ENCODE assay signal across 8 cellular contexts in genomic region chr16:15907863-15908478, GRCh38. TPM values are rescaled to one million over a fixed set of nuclear protein-coding genes. Genes with fewer than 3 reads are reported as not detected.
DNase-seq lines count a peak whose midpoint lies in the region; ATAC-seq, FAIRE-seq and TF ChIP-seq lines count a peak whose summit lies in the region.

No MANE protein-coding gene starts in this region.

- no peaks in the 10 kb centered on the region for H3K27me3 ChIP-seq in Loucy (ENCODE audit: insufficient read depth, low read length, poor library complexity, severe bottlenecking)

- H3K9me3 ChIP-seq in A549 (no peaks in the 10 kb centered on the region), HEK293 (ENCODE audit: control insufficient read depth, insufficient read depth, low read depth, low read length) (no peaks in the 10 kb centered on the region), Loucy (ENCODE audit: insufficient read depth, low read depth, low read length) (no peaks in the 10 kb centered on the region), T-helper 17 cell (ENCODE audit: control insufficient read depth, low read length, poor library complexity, severe bottlenecking) (no peaks in the 10 kb centered on the region)

- peaks cover 5% of the 10 kb centered on the region for H3K9me3 Mint-ChIP-seq in stimulated activated memory B cell treated with anti-CD40 and anti-IgM and Interleukin-4, amounts not matched to agents 10 μg/mL and 1 μg/mL and 100 μg/mL, for 72 hours
- H3K9me3 Mint-ChIP-seq in type B pancreatic cell: no peaks in the 10 kb centered on the region

- POLR2A ChIA-PET in A549 (lab: Yijun Ruan, JAX) (no interaction called here), HEK293 (lab: Yijun Ruan, JAX) (no interaction called here)

- WGBS in A549 (ENCODE audit: missing lambda C conversion rate): 77% methylated on average over 7 of the region's 7 CpGs

- H3K36me3 Mint-ChIP-seq in T-helper 17 cell (ENCODE audit: low read depth) (no peaks in the 10 kb centered on the region), type B pancreatic cell (no peaks in the 10 kb centered on the region)
- no peaks in the 10 kb centered on the region for H3K36me3 Mint-ChIP-seq in stimulated activated memory B cell treated with anti-CD40 and anti-IgM and Interleukin-4, amounts not matched to agents 10 μg/mL and 1 μg/mL and 100 μg/mL, for 72 hours

- no peak for TF ChIP-seq RAD21 in A549 (conservative IDR thresholded peaks at IDR 0.05 in 1 of 2, IDR thresholded peaks at IDR 0.05 in 1 of 2)

- DNase-seq in A549 (ENCODE audit: low read depth in 1 of 2, low spot score in 1 of 2) (peak; percentile 55 to 84), GM13977 (ENCODE audit: low spot score) (peak; percentile 88), T-helper 17 cell (no peak), type B pancreatic cell (ENCODE audit: extremely low spot score, unreplicated experiment) (no peak)

- H3K4me3 ChIP-seq in A549 (no peak overlapping the region), HEK293 (ENCODE audit: low read depth, low read length) (no peak overlapping the region), Loucy (ENCODE audit: low read length, poor library complexity, severe bottlenecking) (no peak overlapping the region)

- H3K9ac ChIP-seq in Loucy (ENCODE audit: low read depth, low read length, poor library complexity, severe bottlenecking): no peak overlapping the region

- no peak for TF ChIP-seq EP300 in A549 (IDR thresholded peaks at IDR 0.05)

- peak overlapping the region; percentile 73 for H2AFZ ChIP-seq in Loucy (ENCODE audit: low read length)

- in situ Hi-C loops in GM13977 (cut with MboI; ENCODE audit: low pct_unique_long_range_greater_than_20kb, low sequenced_read_pairs, unreplicated experiment): no loop called here

- H3K4me3 Mint-ChIP-seq in T-helper 17 cell (no peak overlapping the region), type B pancreatic cell (no peak overlapping the region)
- H3K4me3 Mint-ChIP-seq in stimulated activated memory B cell treated with anti-CD40 and anti-IgM and Interleukin-4, amounts not matched to agents 10 μg/mL and 1 μg/mL and 100 μg/mL, for 72 hours: peak overlapping the region; percentile 13

- H4K20me1 ChIP-seq in Loucy (ENCODE audit: insufficient read depth, low read length, poor library complexity, severe bottlenecking): no peaks in the 10 kb centered on the region

- H3F3A ChIP-seq in Loucy (ENCODE audit: low read depth): no peaks in the 10 kb centered on the region

- no peak for FAIRE-seq in A549 (lab: Jason Lieb, UNC)

- H3K27ac Mint-ChIP-seq in T-helper 17 cell (no peak overlapping the region), type B pancreatic cell (no peak overlapping the region)
- H3K27ac Mint-ChIP-seq in stimulated activated memory B cell treated with anti-CD40 and anti-IgM and Interleukin-4, amounts not matched to agents 10 μg/mL and 1 μg/mL and 100 μg/mL, for 72 hours: peak overlapping the region; percentile 63

- CTCF ChIA-PET in A549 (lab: Yijun Ruan, JAX) (interaction anchor here (0.9 to 1.6 kb wide), 2 partner anchors 20 to 123 kb away, joined by 3 to 5 read pairs; partner anchors contain the start of gene CEP20), HEK293 (lab: Yijun Ruan, JAX) (no interaction called here)

- no peaks in the 10 kb centered on the region for H3K36me3 ChIP-seq in HEK293 (ENCODE audit: control insufficient read depth in 2 of 2, insufficient read depth in 1 of 2, low read length in 2 of 2)
- no peaks in the 10 kb centered on the region for H3K36me3 ChIP-seq in Loucy (ENCODE audit: insufficient read depth, low read length)

- no peak for TF ChIP-seq POLR2A in A549 (IDR thresholded peaks at IDR 0.05; ENCODE audit: low read length)

- no peaks in the 10 kb centered on the region for H3K27me3 Mint-ChIP-seq in T-helper 17 cell
- H3K27me3 Mint-ChIP-seq in stimulated activated memory B cell treated with anti-CD40 and anti-IgM and Interleukin-4, amounts not matched to agents 10 μg/mL and 1 μg/mL and 100 μg/mL, for 72 hours: no peaks in the 10 kb centered on the region
- H3K27me3 Mint-ChIP-seq in type B pancreatic cell: no peaks in the 10 kb centered on the region

- no peak for TF ChIP-seq CTCF in A549 (IDR thresholded peaks at IDR 0.05)
- TF ChIP-seq CTCF in GM13977 (IDR thresholded peaks at IDR 0.05; ENCODE audit: extremely low read depth, insufficient read depth, missing control alignments): no peak
- no peak for TF ChIP-seq CTCF in HEK293 (tag by site-specific recombination; IDR thresholded peaks at IDR 0.05)
- no peak for TF ChIP-seq CTCF in Loucy (conservative IDR thresholded peaks at IDR 0.05; ENCODE audit: low read length)
- TF ChIP-seq CTCF in type B pancreatic cell (conservative IDR thresholded peaks at IDR 0.05): no peak

- H3K27ac ChIP-seq in A549 (peak overlapping the region in 1 of 2 experiments; percentile 27; a peak in 1 of 6 replicates), HEK293 (ENCODE audit: extremely low read depth, low read depth, low read length) (no peak overlapping the region)

- ATAC-seq in A549 (peak; percentile 74 to 99; a peak in 4 of 6 replicates), T-helper 17 cell (peak; percentile 80), esophagus mucosa (peak; percentile 88)
- peak; percentile 100 for ATAC-seq in stimulated activated memory B cell treated with anti-CD40 and anti-IgM and Interleukin-4, amounts not matched to agents 10 μg/mL and 1 μg/mL and 100 μg/mL, for 72 hours

- H3K4me2 ChIP-seq in A549 (no peak overlapping the region), Loucy (ENCODE audit: low read depth, low read length, poor library complexity, severe bottlenecking) (no peak overlapping the region)

- H3K9me2 ChIP-seq in Loucy (replicated peaks; ENCODE audit: low read depth, low read length): no peaks in the 10 kb centered on the region

- no peaks in the 10 kb centered on the region for H3K79me2 ChIP-seq in Loucy (ENCODE audit: insufficient read depth, low read length)

- H3K4me1 Mint-ChIP-seq in T-helper 17 cell: peaks cover 5% of the 10 kb centered on the region
- H3K4me1 Mint-ChIP-seq in stimulated activated memory B cell treated with anti-CD40 and anti-IgM and Interleukin-4, amounts not matched to agents 10 μg/mL and 1 μg/mL and 100 μg/mL, for 72 hours: peaks cover 18% of the 10 kb centered on the region
- H3K4me1 Mint-ChIP-seq in type B pancreatic cell (ENCODE audit: unreplicated experiment): no peaks in the 10 kb centered on the region

- H3K4me1 ChIP-seq in A549: peaks cover under 1% of the 10 kb centered on the region; the same call in 2 of the 3 replicates
- no peaks in the 10 kb centered on the region for H3K4me1 ChIP-seq in HEK293 (ENCODE audit: control insufficient read depth, insufficient read depth, low read length)
- no peaks in the 10 kb centered on the region for H3K4me1 ChIP-seq in Loucy (ENCODE audit: insufficient read depth, low read length, poor library complexity, severe bottlenecking)

TF ChIP-seq in A549, 52 proteins besides CTCF, POLR2A, EP300 and RAD21:
- TF ChIP-seq TFCP2L1 (CRISPR knock-in tag; IDR thresholded peaks at IDR 0.05) (no peak), USF2 (IDR thresholded peaks at IDR 0.05) (peak; percentile 75), RFX5 (IDR thresholded peaks at IDR 0.05) (peak; percentile 98)

TF ChIP-seq in HEK293, 187 proteins besides CTCF, POLR2A, EP300 and RAD21:
- TF ChIP-seq ZBTB44 (tag by site-specific recombination; IDR thresholded peaks at IDR 0.05) (no peak), SCRT2 (tag by site-specific recombination; IDR thresholded peaks at IDR 0.05) (peak; percentile 69)

RNA-seq across cellular contexts. Expression of gene CEP20, which starts 19.6 kb away (rescaled TPM):
- 97.5 and 102 TPM in 2 replicates for polyA plus RNA-seq in A549 (2011; rRNA removed)
- 20.9 and 24.1 TPM in 2 replicates for polyA plus RNA-seq in A549 (2012; cell fraction: cytosol; rRNA removed)
- 5.6 and 10.8 TPM in 2 replicates for polyA plus RNA-seq in A549 (2012; cell fraction: nucleus; rRNA removed)
- polyA plus RNA-seq in A549 (2017; fragmentation: RNase III; extraction: RNeasy Plus Mini Kit Qiagen cat#74134 plus additional on column Dnase treatment): 57.9 to 63.8 TPM (median 58.7 TPM) in 3 replicates
- polyA minus RNA-seq in A549 (2011; rRNA and poly(A)+ RNA removed): 19.5 and 21.5 TPM in 2 replicates
- 10 to 100 TPM; 16.3 to 20.4 TPM for total RNA-seq in T-helper 17 cell
- 36.5 TPM for total RNA-seq in esophagus mucosa
- 21.1 and 25.4 TPM in 2 replicates for total RNA-seq in type B pancreatic cell (ENCODE audit: low replicate concordance)

RNA-seq across cellular contexts. Expression of gene ABCC1, which starts 41.4 kb away (rescaled TPM):
- polyA plus RNA-seq in A549 (2011; rRNA removed) (56.5 and 108 TPM in 2 replicates), A549 (2017; fragmentation: RNase III; extraction: RNeasy Plus Mini Kit Qiagen cat#74134 plus additional on column Dnase treatment) (86.7 to 93.8 TPM (median 90.7 TPM) in 3 replicates)
- polyA plus RNA-seq in A549 (2012; cell fraction: cytosol; rRNA removed): 59.3 and 77.9 TPM in 2 replicates
- 184 and 231 TPM in 2 replicates for polyA plus RNA-seq in A549 (2012; cell fraction: nucleus; rRNA removed)
- polyA minus RNA-seq in A549 (2011; rRNA and poly(A)+ RNA removed): 359 and 414 TPM in 2 replicates
- total RNA-seq in T-helper 17 cell (10 to 100 TPM; 66.0 to 67.0 TPM), esophagus mucosa (33.9 TPM), type B pancreatic cell (ENCODE audit: low replicate concordance) (38.1 and 53.7 TPM in 2 replicates)

RNA-seq across cellular contexts. Expression of gene MYH11, which starts 51.1 kb away (rescaled TPM):
- polyA plus RNA-seq in A549 (2011; rRNA removed) (0.03 TPM in 2 replicates), A549 (2017; fragmentation: RNase III; extraction: RNeasy Plus Mini Kit Qiagen cat#74134 plus additional on column Dnase treatment) (0.07 to 0.10 TPM (median 0.09 TPM) in 3 replicates)
- 0.01 TPM in 2 replicates for polyA plus RNA-seq in A549 (2012; cell fraction: cytosol; rRNA removed)
- polyA plus RNA-seq in A549 (2012; cell fraction: nucleus; rRNA removed): 0.01 TPM in 1 of 2 replicates, not detected in the other
- 0.05 and 0.12 TPM in 2 replicates for polyA minus RNA-seq in A549 (2011; rRNA and poly(A)+ RNA removed)
- total RNA-seq in T-helper 17 cell (under 1 TPM; 0.22 to 0.29 TPM), esophagus mucosa (21.6 TPM), type B pancreatic cell (ENCODE audit: low replicate concordance) (0.43 TPM in 1 of 2 replicates, not detected in the other)

Comparison
In these comparisons a context has a peak if more than half of its experiments do, and no peak if none do; other contexts are left out.
1. DNase-seq: peak in A549 (2 of 2) and GM13977 (single experiment); none in T-helper 17 cell (0 of 3) and type B pancreatic cell (single experiment).
2. RNA of gene MYH11, which starts 51.1 kb away (total RNA-seq): 21.6 TPM in esophagus mucosa (single experiment); 0.43 TPM in type B pancreatic cell and 0.22 to 0.29 TPM in T-helper 17 cell; every median in the first group is over 10 times any median in the second.
3. Peak in every context shown above with its lines, with median percentiles within 50 percentile points of each other: ATAC-seq.